ENCODE assay signal across 12 cellular contexts in the genomic region with DNA sequence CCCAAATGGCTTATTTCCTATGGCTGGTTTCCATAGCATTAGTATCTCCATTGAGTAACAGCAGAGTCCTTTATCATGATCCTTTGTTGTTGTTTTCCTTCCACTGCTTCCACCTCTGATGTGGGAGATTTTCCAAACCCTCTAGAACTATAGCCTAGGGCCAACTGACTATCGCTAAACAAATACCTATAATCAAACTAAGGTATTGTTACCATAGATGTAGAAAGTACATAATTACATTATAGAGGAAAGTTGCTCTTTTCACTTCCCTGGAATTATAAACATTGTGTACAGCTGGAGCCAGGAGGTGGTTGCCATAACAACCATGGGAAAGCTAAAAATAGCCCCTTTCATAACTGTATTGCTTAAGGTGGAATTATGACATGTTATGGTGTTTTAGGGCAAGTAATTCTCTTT. TPM values are rescaled to one million over a fixed set of nuclear protein-coding genes. Genes with fewer than 3 reads are reported as not detected.
DNase-seq lines count a peak whose midpoint lies in the region; ATAC-seq, FAIRE-seq and TF ChIP-seq lines count a peak whose summit lies in the region.
"Had no signal": no experiment of that assay in that cellular context is flagged by ENCODE, and none has a peak within 500 bp of the region (broad histone marks: within the 10 kb centered on the region; RNA-seq: fewer than 3 reads in every experiment).

No MANE protein-coding gene starts in this region.

- H3K27me3 Mint-ChIP-seq in glutamatergic neuron (ENCODE audit: unreplicated experiment), result no peaks in the 10 kb centered on the region
- H3K27me3 Mint-ChIP-seq: natural killer cell treated with Interleukin-12 subunit alpha and Interleukin-12 subunit beta and Interleukin-15 and Interleukin-18, amount 100 ng/mL, for 72 hours had no signal

- no peak overlapping the region for H3K27ac Mint-ChIP-seq in glutamatergic neuron (ENCODE audit: unreplicated experiment)
- H3K27ac Mint-ChIP-seq: natural killer cell treated with Interleukin-12 subunit alpha and Interleukin-12 subunit beta and Interleukin-15 and Interleukin-18, amount 100 ng/mL, for 72 hours had no signal

- FAIRE-seq in bronchial epithelial cell (lab: Jason Lieb, UNC), result no peak

- peak; percentile 71 for DNase-seq in AG10803 (ENCODE audit: low read depth)
- peak; percentile 33 for DNase-seq in NCI-H1417 treated with DMSO at 0.1 percent for 48 hours (lab: John Stamatoyannopoulos, UW)
- DNase-seq in bronchial epithelial cell (ENCODE audit: low read depth), result peak; percentile 26
- no peak for DNase-seq in lower lobe of right lung
- DNase-seq in NCI-H1436 (lab: John Stamatoyannopoulos, UW), result no peak
- no peak for DNase-seq in SK-N-DZ (ENCODE audit: low spot score)
- DNase-seq in glutamatergic neuron, result no peak
- DNase-seq in cortex of kidney (lab: John Stamatoyannopoulos, UW), result no peak
- DNase-seq: hippocampal formation; stimulated activated CD4-positive, alpha-beta T cell treated with anti-CD3 and anti-CD28 coated beads, Interleukin-2, amount 100 ng/mL, for 48 hours; T-helper 2 cell had no signal

- H3K4me3 Mint-ChIP-seq in glutamatergic neuron (ENCODE audit: unreplicated experiment), result no peak overlapping the region
- H3K4me3 Mint-ChIP-seq: natural killer cell treated with Interleukin-12 subunit alpha and Interleukin-12 subunit beta and Interleukin-15 and Interleukin-18, amount 100 ng/mL, for 72 hours had no signal

- H3K36me3 ChIP-seq in bronchial epithelial cell (ENCODE audit: control insufficient read depth, insufficient read depth, low read length) (no peaks in the 10 kb centered on the region), lower lobe of right lung (peaks cover 2% of the 10 kb centered on the region)

- H3K4me3 ChIP-seq in AG10803 (ENCODE audit: low read length) (no peak overlapping the region), bronchial epithelial cell (ENCODE audit: low read depth, low read length) (no peak overlapping the region), lower lobe of right lung (no peak overlapping the region)

- intact Hi-C loops in lower lobe of right lung (cut with DNase I), result no loop called here

- peak overlapping the region; percentile 13 for H3K27ac ChIP-seq in lower lobe of right lung

- H3K27me3 ChIP-seq in bronchial epithelial cell (ENCODE audit: control insufficient read depth, insufficient read depth, low read length), result no peaks in the 10 kb centered on the region
- no peaks in the 10 kb centered on the region for H3K27me3 ChIP-seq in lower lobe of right lung (ENCODE audit: low read depth)

- peak; percentile 75 to 80 for ATAC-seq in lower lobe of right lung
- ATAC-seq: natural killer cell treated with Interleukin-12 subunit alpha and Interleukin-12 subunit beta and Interleukin-15 and Interleukin-18, amount 100 ng/mL, for 72 hours had no signal

- H3K9me3 Mint-ChIP-seq in glutamatergic neuron (ENCODE audit: unreplicated experiment), result no peaks in the 10 kb centered on the region
- H3K9me3 Mint-ChIP-seq: natural killer cell treated with Interleukin-12 subunit alpha and Interleukin-12 subunit beta and Interleukin-15 and Interleukin-18, amount 100 ng/mL, for 72 hours had no signal

- H3K4me1 ChIP-seq in lower lobe of right lung, result peaks cover 16% of the 10 kb centered on the region

- H3K36me3 Mint-ChIP-seq in glutamatergic neuron (ENCODE audit: unreplicated experiment), result no peaks in the 10 kb centered on the region

- no peaks in the 10 kb centered on the region for H3K9me3 ChIP-seq in lower lobe of right lung

- H3K4me1 Mint-ChIP-seq in glutamatergic neuron (ENCODE audit: low read depth, unreplicated experiment), result peaks cover 7% of the 10 kb centered on the region

- TF ChIP-seq CTCF in AG10803 (conservative IDR thresholded peaks at IDR 0.05; ENCODE audit: low read length) (no peak), bronchial epithelial cell (IDR thresholded peaks at IDR 0.05; ENCODE audit: insufficient read depth, low read length, severe bottlenecking) (no peak), lower lobe of right lung (IDR thresholded peaks at IDR 0.05) (no peak), glutamatergic neuron (IDR thresholded peaks at IDR 0.05; ENCODE audit: partially characterized antibody, unreplicated experiment) (no peak)

RNA-seq across cellular contexts. Expression of a gene that starts 47.0 kb away (rescaled TPM):
- total RNA-seq in bronchial epithelial cell, result 67.7 and 78.0 TPM in 2 replicates
- total RNA-seq in lower lobe of right lung, result 26.5 TPM
- 30.0 and 51.0 TPM in 2 replicates for polyA plus RNA-seq in SK-N-DZ (2014; cell fraction: cytosol; rRNA removed)
- polyA plus RNA-seq in SK-N-DZ (2014; cell fraction: nucleus; rRNA removed), result 23.9 and 30.8 TPM in 2 replicates
- 30.4 TPM for total RNA-seq in glutamatergic neuron (ENCODE audit: unreplicated experiment)

Comparison
In these comparisons a context has a peak if more than half of its experiments do, and no peak if none do; other contexts are left out.
1. DNase-seq: peak in AG10803 (single experiment), NCI-H1417 treated with DMSO at 0.1 percent for 48 hours (single experiment) and bronchial epithelial cell (single experiment); none in lower lobe of right lung (single experiment), NCI-H1436 (single experiment), SK-N-DZ (single experiment), glutamatergic neuron (single experiment) and cortex of kidney (single experiment).